In genomic region chr5:174145821-174146220, GRCh38 we compare ENCODE assay signal across 11 cellular contexts.
DNase-seq lines count a peak whose midpoint lies in the region; TF ChIP-seq lines count a peak whose summit lies in the region.
"Had no signal": no experiment of that assay in that cellular context is flagged by ENCODE, and none has a peak within 500 bp of the region (broad histone marks: within the 10 kb centered on the region; RNA-seq: fewer than 3 reads in every experiment).

No MANE protein-coding gene starts in this region.

- CTCF ChIA-PET in A673 (lab: Charles Lee): no interaction called here

- peak; percentile 16 to 26 for DNase-seq in activated CD4-positive, alpha-beta T cell treated with anti-CD3 and anti-CD28 coated beads, Interleukin-2, amount 50 U/mL, for 48 hours
- no peak for DNase-seq in activated CD4-positive, alpha-beta T cell treated with anti-CD3 and anti-CD28 coated beads, Interleukin-2, amount 50 U/mL, for 4 hours
- DNase-seq in NCI-H69 (lab: John Stamatoyannopoulos, UW) (peak; percentile 58), esophagus muscularis mucosa (ENCODE audit: extremely low spot score) (peak; percentile 62), A673 (ENCODE audit: low spot score) (no peak), kidney glomerular epithelial cell (lab: John Stamatoyannopoulos, UW) (no peak), NCI-H2171 (lab: John Stamatoyannopoulos, UW) (no peak)
- peak; percentile 8 for DNase-seq in stimulated activated CD4-positive, alpha-beta T cell treated with anti-CD3 and anti-CD28 coated beads, Interleukin-4, amount 100 ng/mL, for 24 hours
- DNase-seq: activated naive CD4-positive, alpha-beta T cell; T-helper 9 cell had no signal

- H3K27ac ChIP-seq in esophagus muscularis mucosa (replicated peaks in 1 of 4): no peak overlapping the region
- H3K27ac ChIP-seq in A673 (ENCODE audit: low read depth, low read length, poor library complexity, severe bottlenecking): no peak overlapping the region
- H3K27ac ChIP-seq: neutrophil had no signal

- intact Hi-C loops in esophagus muscularis mucosa (cut with DNase I): no loop called here
- intact Hi-C loops in A673 (cut with micrococcal nuclease; ENCODE audit: unreplicated experiment): no loop called here

- H3K4me3 ChIP-seq in esophagus muscularis mucosa: no peak overlapping the region
- H3K4me3 ChIP-seq in A673 (ENCODE audit: low read depth, low read length, poor library complexity, severe bottlenecking): no peak overlapping the region

- POLR2A ChIA-PET in A673 (lab: Charles Lee; ENCODE audit: low non-redundant PET): no interaction called here

- no peak for TF ChIP-seq EP300 in esophagus muscularis mucosa (IDR thresholded peaks at IDR 0.05)

- BruUV-seq in A673 (replicated peaks; lab: Mats Ljungman, UMichigan): no TSS peak

- no peak for TF ChIP-seq POLR2A in esophagus muscularis mucosa (IDR thresholded peaks at IDR 0.05; ENCODE audit: low read depth)

- H3K4me1 ChIP-seq in esophagus muscularis mucosa (no peaks in the 10 kb centered on the region), A673 (ENCODE audit: insufficient read depth, low read length, poor library complexity, severe bottlenecking) (no peaks in the 10 kb centered on the region)

- H3K9me3 ChIP-seq in esophagus muscularis mucosa: no peaks in the 10 kb centered on the region
- no peaks in the 10 kb centered on the region for H3K9me3 ChIP-seq in A673 (ENCODE audit: low read depth, low read length, poor library complexity, severe bottlenecking)
- H3K9me3 ChIP-seq: neutrophil had no signal

- no peak for TF ChIP-seq CTCF in esophagus muscularis mucosa (IDR thresholded peaks at IDR 0.05)
- TF ChIP-seq CTCF in A673 (conservative IDR thresholded peaks at IDR 0.05; ENCODE audit: low read depth, low read length): no peak

- WGBS in esophagus muscularis mucosa: 55% methylated on average over 3 of the region's 5 CpGs

- peaks cover 0 to 6% (median 0%) of the 10 kb centered on the region in 4 donors for H3K27me3 ChIP-seq in esophagus muscularis mucosa
- no peaks in the 10 kb centered on the region for H3K27me3 ChIP-seq in A673 (replicated peaks; ENCODE audit: insufficient read depth, low read depth, low read length, poor library complexity)
- H3K27me3 ChIP-seq: neutrophil had no signal

- H3K36me3 ChIP-seq in esophagus muscularis mucosa (no peaks in the 10 kb centered on the region), A673 (ENCODE audit: insufficient read depth, low read length, poor library complexity, severe bottlenecking) (no peaks in the 10 kb centered on the region)
- H3K36me3 ChIP-seq: neutrophil had no signal

Comparison
In these comparisons a context has a peak if more than half of its experiments do, and no peak if none do; other contexts are left out.
1. DNase-seq: peak in activated CD4-positive, alpha-beta T cell treated with anti-CD3 and anti-CD28 coated beads, Interleukin-2, amount 50 U/mL, for 48 hours (2 of 2), NCI-H69 (single experiment), esophagus muscularis mucosa (single experiment) and stimulated activated CD4-positive, alpha-beta T cell treated with anti-CD3 and anti-CD28 coated beads, Interleukin-4, amount 100 ng/mL, for 24 hours (single experiment); none in activated CD4-positive, alpha-beta T cell treated with anti-CD3 and anti-CD28 coated beads, Interleukin-2, amount 50 U/mL, for 4 hours (0 of 2), A673 (single experiment), kidney glomerular epithelial cell (single experiment) and NCI-H2171 (single experiment).